ENCODE assay signal across 12 cellular contexts in the genomic region with DNA sequence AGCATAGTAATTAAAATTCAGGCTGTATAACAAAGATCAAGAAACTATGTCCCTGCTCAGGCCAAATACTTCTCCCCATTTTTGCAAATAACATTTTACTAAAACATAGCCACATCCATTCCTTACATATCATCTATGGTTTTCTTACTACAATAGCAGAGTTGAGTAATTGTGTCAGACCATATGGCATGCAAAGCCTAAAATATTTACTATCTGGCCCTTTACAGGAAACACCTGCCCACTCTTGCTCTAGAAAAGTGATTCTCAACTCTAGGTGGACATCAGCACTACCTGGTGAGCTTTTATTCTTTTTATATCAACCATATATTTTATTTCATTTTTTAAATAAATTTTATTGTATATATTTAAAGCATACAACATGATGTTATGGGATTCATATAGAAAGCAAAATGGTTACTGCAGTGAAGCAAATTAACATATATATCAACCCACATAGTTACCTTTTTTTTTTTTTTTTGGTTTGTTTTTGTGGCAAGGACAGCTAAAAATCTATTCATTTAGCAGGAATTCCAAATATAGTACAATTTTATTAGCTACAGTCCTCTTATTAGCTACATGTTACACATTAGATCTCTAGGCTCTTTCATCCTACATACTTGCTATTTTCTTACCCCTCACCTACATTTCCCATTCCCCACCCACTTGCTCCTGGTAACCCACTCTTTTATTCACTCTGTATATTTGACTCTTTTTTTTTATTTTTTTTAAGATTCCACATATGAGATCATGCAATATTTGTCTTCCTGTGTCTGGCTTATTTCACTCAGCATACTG. TPM values are rescaled to one million over a fixed set of nuclear protein-coding genes. Genes with fewer than 3 reads are reported as not detected.
DNase-seq lines count a peak whose midpoint lies in the region; ATAC-seq and TF ChIP-seq lines count a peak whose summit lies in the region.
"Had no signal": no experiment of that assay in that cellular context is flagged by ENCODE, and none has a peak within 500 bp of the region (broad histone marks: within the 10 kb centered on the region; RNA-seq: fewer than 3 reads in every experiment).

No MANE protein-coding gene starts in this region.

- peaks cover 43% of the 10 kb centered on the region for H3K4me1 Mint-ChIP-seq in activated T-helper 2 cell treated with anti-CD3 and anti-CD28 coated beads, Interferon-gamma antibody, Interleukin-2, Interleukin-4, amounts not matched to agents 10 μg/mL and 5 μg/mL and 100 μg/mL, durations not matched to agents 14 hours and 24 hours and 36 hours (ENCODE audit: low read depth)

- intact Hi-C loops in tibial artery (cut with DNase I; ENCODE audit: low total_unique reads): no loop called here
- intact Hi-C loops in PC-3 (cut with micrococcal nuclease): no loop called here
- intact Hi-C loops in activated T-helper 2 cell treated with anti-CD3 and anti-CD28 coated beads, Interferon-gamma antibody, Interleukin-2, Interleukin-4, amounts not matched to agents 10 μg/mL and 5 μg/mL and 100 μg/mL, durations not matched to agents 14 hours and 24 hours and 36 hours (cut with micrococcal nuclease): loop anchor here (2.0 kb wide), 1 partner anchor 18 kb away; no protein-coding TSS in a partner anchor

- H3K9me2 ChIP-seq in PC-3 (replicated peaks; ENCODE audit: low read length): no peaks in the 10 kb centered on the region

- no peak overlapping the region for H3K4me3 Mint-ChIP-seq in activated T-helper 2 cell treated with anti-CD3 and anti-CD28 coated beads, Interferon-gamma antibody, Interleukin-2, Interleukin-4, amounts not matched to agents 10 μg/mL and 5 μg/mL and 100 μg/mL, durations not matched to agents 14 hours and 24 hours and 36 hours (ENCODE audit: low read depth)
- H3K4me3 Mint-ChIP-seq: brain had no signal

- POLR2A ChIA-PET in PC-3 (lab: Charles Lee; ENCODE audit: unreplicated experiment): no interaction called here

- no peak for TF ChIP-seq CTCF in tibial artery (IDR thresholded peaks at IDR 0.05)
- TF ChIP-seq CTCF in PC-3 (conservative IDR thresholded peaks at IDR 0.05; ENCODE audit: low read depth, low read length): no peak

- H3K27me3 ChIP-seq in BLaER1: no peaks in the 10 kb centered on the region
- H3K27me3 ChIP-seq in adipocyte (replicated peaks; ENCODE audit: control insufficient read depth, insufficient read depth, low read length): no peaks in the 10 kb centered on the region
- H3K27me3 ChIP-seq in tibial artery: no peaks in the 10 kb centered on the region
- H3K27me3 ChIP-seq in PC-3 (ENCODE audit: low read length): no peaks in the 10 kb centered on the region
- H3K27me3 ChIP-seq: SJCRH30 had no signal

- H3K36me3 ChIP-seq in BLaER1 (peaks cover 64% of the 10 kb centered on the region), adipocyte (ENCODE audit: control insufficient read depth, insufficient read depth, low read length, severe bottlenecking) (no peaks in the 10 kb centered on the region), tibial artery (no peaks in the 10 kb centered on the region), PC-3 (ENCODE audit: low read depth, low read length) (no peaks in the 10 kb centered on the region)
- H3K36me3 ChIP-seq: SJCRH30 had no signal

- H3K27ac ChIP-seq in BLaER1 (0 out of 2 replicates have a peak overlapping the region, but pooled peaks have one; percentile 9), tibial artery (no peak overlapping the region), PC-3 (ENCODE audit: low read length) (no peak overlapping the region)
- H3K27ac ChIP-seq: SJCRH30 had no signal

- H3K9ac ChIP-seq in BLaER1 (no peak overlapping the region), adipocyte (ENCODE audit: low read length) (no peak overlapping the region), PC-3 (ENCODE audit: low read length) (no peak overlapping the region)

- no peaks in the 10 kb centered on the region for H3F3A ChIP-seq in PC-3 (ENCODE audit: low read length, unreplicated experiment)

- H2AFZ ChIP-seq in PC-3 (ENCODE audit: low read length): no peak overlapping the region

- no peak overlapping the region for H3K4me3 ChIP-seq in BLaER1
- H3K4me3 ChIP-seq in adipocyte (ENCODE audit: low read length): no peak overlapping the region
- no peak overlapping the region for H3K4me3 ChIP-seq in tibial artery
- H3K4me3 ChIP-seq in PC-3 (ENCODE audit: low read length): no peak overlapping the region
- H3K4me3 ChIP-seq: SJCRH30 had no signal

- no TSS peak for BruUV-seq in PC-3 (replicated peaks; lab: Mats Ljungman, UMichigan)

- peak overlapping the region; percentile 54 for H3K4me2 ChIP-seq in BLaER1
- H3K4me2 ChIP-seq in PC-3 (ENCODE audit: low read length): no peak overlapping the region

- peaks cover 55% of the 10 kb centered on the region for H3K9me3 ChIP-seq in BLaER1
- no peaks in the 10 kb centered on the region for H3K9me3 ChIP-seq in adipocyte (ENCODE audit: control insufficient read depth, low read length)
- H3K9me3 ChIP-seq in tibial artery: no peaks in the 10 kb centered on the region
- H3K9me3 ChIP-seq in PC-3 (ENCODE audit: low read length): no peaks in the 10 kb centered on the region

- H3K79me2 ChIP-seq in PC-3 (ENCODE audit: low read length): peaks cover 40% of the 10 kb centered on the region

- H3K27ac Mint-ChIP-seq in activated T-helper 2 cell treated with anti-CD3 and anti-CD28 coated beads, Interferon-gamma antibody, Interleukin-2, Interleukin-4, amounts not matched to agents 10 μg/mL and 5 μg/mL and 100 μg/mL, durations not matched to agents 14 hours and 24 hours and 36 hours: no peak overlapping the region

- ATAC-seq in HG03469 (IDR thresholded peaks at IDR 0.05; ENCODE audit: unreplicated experiment) (peak; percentile 44), PC-3 (no peak)
- ATAC-seq: left cardiac atrium had no signal

- CTCF ChIA-PET in PC-3 (lab: Charles Lee): no interaction called here

- peaks cover 44% of the 10 kb centered on the region for H3K36me3 Mint-ChIP-seq in activated T-helper 2 cell treated with anti-CD3 and anti-CD28 coated beads, Interferon-gamma antibody, Interleukin-2, Interleukin-4, amounts not matched to agents 10 μg/mL and 5 μg/mL and 100 μg/mL, durations not matched to agents 14 hours and 24 hours and 36 hours (ENCODE audit: low read depth)

- peaks cover 23% of the 10 kb centered on the region for H3K4me1 ChIP-seq in BLaER1
- peaks cover 10% of the 10 kb centered on the region for H3K4me1 ChIP-seq in adipocyte (ENCODE audit: control insufficient read depth, insufficient read depth, low read length)
- peaks cover 0 to 8% (median 0%) of the 10 kb centered on the region in 4 donors for H3K4me1 ChIP-seq in tibial artery
- peaks cover 5% of the 10 kb centered on the region; the same call in 1 of the 2 replicates for H3K4me1 ChIP-seq in PC-3 (ENCODE audit: insufficient read depth, low read length)
- H3K4me1 ChIP-seq: SJCRH30 had no signal

- peaks cover 7% of the 10 kb centered on the region for H3K9me3 Mint-ChIP-seq in activated T-helper 2 cell treated with anti-CD3 and anti-CD28 coated beads, Interferon-gamma antibody, Interleukin-2, Interleukin-4, amounts not matched to agents 10 μg/mL and 5 μg/mL and 100 μg/mL, durations not matched to agents 14 hours and 24 hours and 36 hours

- DNase-seq in DMS53 (lab: John Stamatoyannopoulos, UW) (peak; percentile 43), adipocyte (ENCODE audit: low read depth) (peak; percentile 36), tibial artery (no peak), COLO668 (lab: John Stamatoyannopoulos, UW; ENCODE audit: unreplicated experiment) (no peak), PC-3 (no peak)
- no peak for DNase-seq in activated T-helper 2 cell treated with anti-CD3 and anti-CD28 coated beads, Interferon-gamma antibody, Interleukin-2, Interleukin-4, amounts not matched to agents 10 μg/mL and 5 μg/mL and 100 μg/mL, durations not matched to agents 14 hours and 24 hours and 36 hours (ENCODE audit: low spot score)
- DNase-seq: left cardiac atrium, NCI-H526, SJCRH30 had no signal

- H4K20me1 ChIP-seq in BLaER1 (peaks cover 78% of the 10 kb centered on the region), PC-3 (ENCODE audit: low read length) (no peaks in the 10 kb centered on the region)

- no peaks in the 10 kb centered on the region for H3K27me3 Mint-ChIP-seq in activated T-helper 2 cell treated with anti-CD3 and anti-CD28 coated beads, Interferon-gamma antibody, Interleukin-2, Interleukin-4, amounts not matched to agents 10 μg/mL and 5 μg/mL and 100 μg/mL, durations not matched to agents 14 hours and 24 hours and 36 hours (ENCODE audit: low read depth)
- H3K27me3 Mint-ChIP-seq: brain had no signal

RNA-seq across cellular contexts. Expression of a gene that starts 19.6 kb away (rescaled TPM):
- total RNA-seq in PC-3 (2014; rRNA removed): 20.7 and 25.2 TPM in 2 replicates
- total RNA-seq in activated T-helper 2 cell treated with anti-CD3 and anti-CD28 coated beads, Interferon-gamma antibody, Interleukin-2, Interleukin-4, amounts not matched to agents 10 μg/mL and 5 μg/mL and 100 μg/mL, durations not matched to agents 14 hours and 24 hours and 36 hours: 50.1 and 52.7 TPM in 2 replicates

Comparison
In these comparisons a context has a peak if more than half of its experiments do, and no peak if none do; other contexts are left out.
1. DNase-seq: peak in DMS53 (single experiment) and adipocyte (single experiment); none in tibial artery (0 of 2), COLO668 (single experiment), PC-3 (single experiment) and activated T-helper 2 cell treated with anti-CD3 and anti-CD28 coated beads, Interferon-gamma antibody, Interleukin-2, Interleukin-4, amounts not matched to agents 10 μg/mL and 5 μg/mL and 100 μg/mL, durations not matched to agents 14 hours and 24 hours and 36 hours (single experiment).